In the genomic region with DNA sequence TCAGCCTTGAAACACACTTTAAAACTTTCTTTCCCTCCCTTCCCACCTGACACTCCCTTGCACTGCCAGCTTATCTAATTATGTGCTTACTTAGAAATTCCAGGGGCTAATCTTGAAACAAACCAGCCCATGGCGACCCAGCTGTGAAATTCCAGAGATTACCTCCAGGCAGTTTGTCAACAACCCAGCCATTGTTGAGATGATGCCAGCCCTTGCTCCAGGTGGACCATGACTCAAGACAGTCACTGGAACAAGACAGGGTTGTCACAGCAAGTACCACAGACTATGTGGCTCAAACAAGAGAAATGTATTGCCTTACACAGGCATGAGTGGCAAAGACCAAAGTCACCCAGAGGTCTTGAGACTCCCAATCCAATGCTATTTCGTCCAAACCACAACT, we compare ENCODE assay signal across 29 cellular contexts. TPM values are rescaled to one million over a fixed set of nuclear protein-coding genes. Genes with fewer than 3 reads are reported as not detected.
DNase-seq lines count a peak whose midpoint lies in the region; ATAC-seq and TF ChIP-seq lines count a peak whose summit lies in the region.
"Had no signal": no experiment of that assay in that cellular context is flagged by ENCODE, and none has a peak within 500 bp of the region (broad histone marks: within the 10 kb centered on the region; RNA-seq: fewer than 3 reads in every experiment).

No MANE protein-coding gene starts in this region.

- H3K4me1 ChIP-seq in Caco-2: peaks cover 36% of the 10 kb centered on the region
- peaks cover 0 to 45% (median 4%) of the 10 kb centered on the region in 12 donors for H3K4me1 ChIP-seq in heart left ventricle
- peaks cover 36% of the 10 kb centered on the region for H3K4me1 ChIP-seq in neural progenitor cell
- H3K4me1 ChIP-seq: A549; BLaER1 treated with 17β-estradiol and CSF1 and Interleukin-3, amounts not matched to agents 10 nM and 100 nM; upper lobe of left lung had no signal

- CTCF ChIA-PET in Caco-2 (lab: Charles Lee): interaction anchor here (0.5 kb wide), 1 partner anchor 1717 kb away, joined by 3 read pairs; no protein-coding TSS in a partner anchor

- H3K36me3 ChIP-seq in Caco-2 (ENCODE audit: control insufficient read depth, insufficient read depth, low read length): no peaks in the 10 kb centered on the region
- no peaks in the 10 kb centered on the region for H3K36me3 ChIP-seq in heart left ventricle
- no peaks in the 10 kb centered on the region for H3K36me3 ChIP-seq in neural progenitor cell
- H3K36me3 ChIP-seq: BLaER1 treated with 17β-estradiol and CSF1 and Interleukin-3, amounts not matched to agents 10 nM and 100 nM; upper lobe of left lung had no signal

- peak; percentile 34 to 58 (median 52) for ATAC-seq in heart left ventricle
- no peak for ATAC-seq in GM18502 (IDR thresholded peaks at IDR 0.05; ENCODE audit: poor library complexity, unreplicated experiment)
- ATAC-seq: A549, T-cell had no signal

- H3F3A ChIP-seq in neural progenitor cell (ENCODE audit: low read depth): peaks cover 10% of the 10 kb centered on the region

- no TSS peak for BruUV-seq in Caco-2 (replicated peaks; lab: Mats Ljungman, UMichigan)

- no peaks in the 10 kb centered on the region for H4K20me1 ChIP-seq in neural progenitor cell (ENCODE audit: low read depth)
- H4K20me1 ChIP-seq: BLaER1 treated with 17β-estradiol and CSF1 and Interleukin-3, amounts not matched to agents 10 nM and 100 nM had no signal

- H3K4me1 Mint-ChIP-seq in Caco-2 (ENCODE audit: low read depth, unreplicated experiment) (peaks cover 31% of the 10 kb centered on the region), neural progenitor cell (peaks cover 25% of the 10 kb centered on the region)
- H3K4me1 Mint-ChIP-seq: T-cell had no signal

- H3K27me3 ChIP-seq in Caco-2 (replicated peaks; ENCODE audit: control insufficient read depth, insufficient read depth, low read length) (no peaks in the 10 kb centered on the region), heart left ventricle (peaks cover 0 to 6% (median 0%) of the 10 kb centered on the region in 9 donors), neural progenitor cell (no peaks in the 10 kb centered on the region)
- H3K27me3 ChIP-seq: BLaER1 treated with 17β-estradiol and CSF1 and Interleukin-3, amounts not matched to agents 10 nM and 100 nM; upper lobe of left lung had no signal

- WGBS in heart left ventricle, 4 donors: 24 to 29% (median 28%) methylated on average over 2 of the region's 2 CpGs

- H3K36me3 Mint-ChIP-seq in Caco-2 (ENCODE audit: insufficient read depth, unreplicated experiment) (peaks cover 5% of the 10 kb centered on the region), neural progenitor cell (no peaks in the 10 kb centered on the region)
- H3K36me3 Mint-ChIP-seq: T-cell had no signal

- H3K4me3 Mint-ChIP-seq in Caco-2 (ENCODE audit: unreplicated experiment) (peak overlapping the region; percentile 33), neural progenitor cell (no peak overlapping the region)
- H3K4me3 Mint-ChIP-seq: T-cell had no signal

- no peak overlapping the region for H2AFZ ChIP-seq in neural progenitor cell (replicated peaks)

- no peaks in the 10 kb centered on the region for H3K9me3 ChIP-seq in Caco-2
- H3K9me3 ChIP-seq in heart left ventricle: peaks cover 0 to 13% (median 0%) of the 10 kb centered on the region in 12 donors
- H3K9me3 ChIP-seq in neural progenitor cell (ENCODE audit: low read depth): no peaks in the 10 kb centered on the region
- H3K9me3 ChIP-seq: A549, upper lobe of left lung had no signal

- no peaks in the 10 kb centered on the region for H3K79me2 ChIP-seq in neural progenitor cell (ENCODE audit: low read depth)

- intact Hi-C loops in Caco-2 (cut with micrococcal nuclease; ENCODE audit: unreplicated experiment) (loop anchor here (1.0 kb wide), 1 partner anchor 10 kb away; no protein-coding TSS in a partner anchor), heart left ventricle (cut with DNase I) (loop anchor here in 2 of 10 donors (10.0 kb wide), 2 partner anchors 167 to 1527 kb away; partner anchors contain the start of gene PRKAA2 (in 1 of the 2))

- POLR2A ChIA-PET in Caco-2 (lab: Charles Lee): no interaction called here

- H3K27ac ChIP-seq in heart left ventricle: peak overlapping the region; percentile 3 to 75 (median 54)
- H3K27ac ChIP-seq in neural progenitor cell: no peak overlapping the region
- no peak overlapping the region for H3K27ac ChIP-seq in coronary artery
- H3K27ac ChIP-seq: A549; BLaER1 treated with 17β-estradiol and CSF1 and Interleukin-3, amounts not matched to agents 10 nM and 100 nM; epithelial cell of prostate; upper lobe of left lung had no signal

- TF ChIP-seq CTCF in Caco-2 (IDR thresholded peaks at IDR 0.05; ENCODE audit: insufficient read depth in 1 of 2, low read depth in 1 of 2, low read length in 1 of 2, severe bottlenecking in 1 of 2, unreplicated experiment in 1 of 2): no peak
- no peak for TF ChIP-seq CTCF in heart left ventricle (IDR thresholded peaks at IDR 0.05)
- no peak for TF ChIP-seq CTCF in neural progenitor cell (IDR thresholded peaks at IDR 0.05)
- no peak for TF ChIP-seq CTCF in coronary artery (IDR thresholded peaks at IDR 0.05)

- H3K27ac Mint-ChIP-seq in Caco-2 (ENCODE audit: unreplicated experiment) (peak overlapping the region; percentile 89), neural progenitor cell (no peak overlapping the region)
- H3K27ac Mint-ChIP-seq: T-cell had no signal

- H3K9ac ChIP-seq in neural progenitor cell: no peak overlapping the region
- H3K9ac ChIP-seq: BLaER1 treated with 17β-estradiol and CSF1 and Interleukin-3, amounts not matched to agents 10 nM and 100 nM had no signal

- H3K9me3 Mint-ChIP-seq in Caco-2 (ENCODE audit: unreplicated experiment) (peaks cover 9% of the 10 kb centered on the region), neural progenitor cell (peaks cover 5% of the 10 kb centered on the region)

- DNase-seq in Caco-2 (peak; percentile 78 to 88), heart left ventricle (peak in 1 of 5 donors; percentile 47), neural progenitor cell (ENCODE audit: low spot score) (peak; percentile 66), NCI-H524 (lab: John Stamatoyannopoulos, UW) (no peak), DMS153 treated with DMSO at 0.1 percent for 48 hours (lab: John Stamatoyannopoulos, UW; ENCODE audit: unreplicated experiment) (no peak), coronary artery (ENCODE audit: low spot score) (no peak)
- DNase-seq: activated CD4-positive, alpha-beta T cell treated with anti-CD3 and anti-CD28 coated beads, Interleukin-2, amount 50 U/mL, for 1 hour; activated CD8-positive, alpha-beta memory T cell treated with anti-CD3 and anti-CD28 coated beads, Interleukin-2, amount 50 U/mL, for 4 hours; activated effector memory CD4-positive, alpha-beta T cell treated with Interleukin-2 at 50 U/mL for 16 hours; Karpas-422; NCI-H1105; NCI-H2081; NCI-H510A treated with DMSO at 0.1 percent for 48 hours; nucleus accumbens; SHP77 treated with DMSO at 0.1 percent for 48 hours; stimulated activated CD4-positive, alpha-beta T cell treated with anti-CD3 and anti-CD28 coated beads, Interleukin-1b, Interleukin-23, amount 100 ng/mL, for 48 hours; stimulated activated naive CD4-positive, alpha-beta T cell treated with Interleukin-2 at 50 U/mL for 16 hours; T-cell; upper lobe of left lung had no signal

- TF ChIP-seq RAD21 in Ishikawa (IDR thresholded peaks at IDR 0.05; ENCODE audit: low read depth): no peak

- peak overlapping the region; percentile 34 for H3K4me2 ChIP-seq in neural progenitor cell
- H3K4me2 ChIP-seq: A549; BLaER1 treated with 17β-estradiol and CSF1 and Interleukin-3, amounts not matched to agents 10 nM and 100 nM had no signal

- no peak overlapping the region for H3K4me3 ChIP-seq in Caco-2 (ENCODE audit: low read depth, low read length)
- no peak overlapping the region for H3K4me3 ChIP-seq in heart left ventricle
- no peak overlapping the region for H3K4me3 ChIP-seq in neural progenitor cell
- H3K4me3 ChIP-seq in coronary artery: no peak overlapping the region
- H3K4me3 ChIP-seq: A549; BLaER1 treated with 17β-estradiol and CSF1 and Interleukin-3, amounts not matched to agents 10 nM and 100 nM; upper lobe of left lung had no signal

- H3K27me3 Mint-ChIP-seq in Caco-2 (ENCODE audit: insufficient read depth, unreplicated experiment): no peaks in the 10 kb centered on the region
- peaks cover 2% of the 10 kb centered on the region for H3K27me3 Mint-ChIP-seq in neural progenitor cell (ENCODE audit: insufficient read depth, low read depth)

- TF ChIP-seq EP300 in Ishikawa (IDR thresholded peaks at IDR 0.05; ENCODE audit: borderline replicate concordance): peak; percentile 82

- TF ChIP-seq POLR2A in heart left ventricle (IDR thresholded peaks at IDR 0.05): no peak

TF ChIP-seq in Ishikawa, 13 proteins besides CTCF, POLR2A, EP300 and RAD21 (continues in another document):
- TF ChIP-seq TCF12 (IDR thresholded peaks at IDR 0.05; ENCODE audit: low read depth) (peak; percentile 89), ZBTB7A (IDR thresholded peaks at IDR 0.05; ENCODE audit: low read depth) (no peak)

RNA-seq across cellular contexts. Expression of gene FYB2, which starts 7.9 kb away (rescaled TPM):
- 2.7 and 2.9 TPM in 2 replicates for total RNA-seq in Caco-2 (2022)
- 10 to 100 TPM in 3 of 9 donors, 1 to 10 TPM in 6; 4.9 to 14.5 (median 9.1) TPM for total RNA-seq in heart left ventricle
- polyA plus RNA-seq in heart left ventricle: 10 to 100 TPM in 1 of 2 donors, under 1 TPM in 1; 0.15 to 46.3 TPM
- 5.0 and 8.9 TPM in 2 replicates for total RNA-seq in neural progenitor cell (ENCODE audit: low replicate concordance)
- total RNA-seq: bronchial epithelial cell, dermis microvascular lymphatic vessel endothelial cell, HT-29, T-cell had no signal
- polyA plus RNA-seq: A549 had no signal

RNA-seq across cellular contexts. Expression of gene C8A, which starts 43.3 kb away (rescaled TPM):
- not detected in 2 replicates for total RNA-seq in Caco-2 (2022)
- not detected for total RNA-seq in heart left ventricle
- polyA plus RNA-seq in heart left ventricle: not detected
- not detected in 2 replicates for total RNA-seq in neural progenitor cell (ENCODE audit: low replicate concordance)
- total RNA-seq: bronchial epithelial cell, dermis microvascular lymphatic vessel endothelial cell, frontal cortex, HT-29, lower leg skin had no signal
- polyA plus RNA-seq: A549 had no signal

Comparison
In these comparisons a context has a peak if more than half of its experiments do, and no peak if none do; other contexts are left out.
1. DNase-seq: peak in Caco-2 (2 of 2) and neural progenitor cell (single experiment); none in NCI-H524 (0 of 2), DMS153 treated with DMSO at 0.1 percent for 48 hours (single experiment) and coronary artery (single experiment).
2. H3K27ac ChIP-seq: peak in heart left ventricle (12 of 12); none in neural progenitor cell (single experiment) and coronary artery (0 of 2).